In the genomic region with DNA sequence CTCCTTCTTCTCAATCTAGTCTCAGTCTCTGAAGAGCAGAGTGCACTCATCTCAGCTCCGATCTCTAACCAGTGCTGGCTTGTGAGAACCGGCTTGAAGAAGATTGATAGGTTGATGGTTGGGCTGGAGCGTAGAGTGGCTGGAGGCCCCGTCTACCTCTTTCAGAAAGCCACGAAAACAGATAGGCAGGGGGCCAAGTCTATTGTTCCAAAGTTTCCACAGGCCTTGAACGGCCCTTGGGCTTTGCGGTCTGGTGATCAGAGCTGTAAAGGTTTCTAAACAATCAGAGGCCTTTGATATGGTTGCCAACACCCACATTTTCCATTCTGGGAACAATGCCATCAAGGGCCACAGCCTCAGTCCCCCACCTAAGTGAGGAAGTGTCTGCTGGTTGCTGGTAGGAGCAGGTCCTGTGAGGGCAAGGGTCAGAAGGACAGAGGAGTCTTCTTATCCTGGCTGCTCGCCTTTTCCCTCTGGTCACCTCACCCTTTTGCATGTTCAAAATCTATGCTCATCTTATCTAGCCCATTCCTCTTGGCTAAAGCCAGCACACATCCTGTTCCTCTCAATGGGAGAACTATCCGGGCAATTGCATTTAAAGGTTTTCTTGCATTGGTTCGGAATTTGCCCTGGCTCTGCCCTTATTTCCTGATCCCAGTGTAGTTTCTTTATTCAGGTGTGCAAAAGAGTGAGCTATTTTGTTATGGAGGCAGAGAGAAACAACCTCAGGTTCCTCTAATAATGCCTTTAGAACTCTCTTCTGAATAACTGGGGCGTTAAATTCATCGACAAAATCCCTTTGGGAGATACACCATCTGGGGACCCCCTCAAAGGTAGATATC, we compare ENCODE assay signal across 8 cellular contexts.
DNase-seq lines count a peak whose midpoint lies in the region; ATAC-seq, FAIRE-seq and TF ChIP-seq lines count a peak whose summit lies in the region.

No MANE protein-coding gene starts in this region.

- ATAC-seq in HG02623 (IDR thresholded peaks at IDR 0.05; ENCODE audit: unreplicated experiment) (peak; percentile 29), upper lobe of right lung (peak; percentile 51)

- no peak for TF ChIP-seq CTCF in epithelial cell of esophagus (IDR thresholded peaks at IDR 0.05; ENCODE audit: insufficient read depth, low read depth, low read length, missing control alignments)
- TF ChIP-seq CTCF in neutrophil (IDR thresholded peaks at IDR 0.05): no peak
- TF ChIP-seq CTCF in upper lobe of right lung (IDR thresholded peaks at IDR 0.05): no peak

- peak overlapping the region; percentile 82 for H3K4me3 Mint-ChIP-seq in activated CD4-positive, alpha-beta memory T cell treated with anti-CD3 and anti-CD28 coated beads, Interleukin-2, amount 10 ng/mL, durations not matched to agents 7 days and 5 days

- CTCF ChIA-PET in activated CD4-positive, alpha-beta memory T cell treated with anti-CD3 and anti-CD28 coated beads, Interleukin-2, amount 10 ng/mL, durations not matched to agents 7 days and 5 days (lab: Charles Lee): interaction anchor here (0.6 to 4.4 kb wide), 7 partner anchors 13 to 73 kb away, joined by 3 to 20 read pairs (median 7); no protein-coding TSS in a partner anchor

- DNase-seq in GM12891 (ENCODE audit: insufficient read length, low spot score) (peak; percentile 30), NCI-H187 (lab: John Stamatoyannopoulos, UW) (peak; percentile 79 to 80), epithelial cell of esophagus (ENCODE audit: low read depth) (peak; percentile 28), upper lobe of right lung (peak; percentile 71), SHP77 (lab: John Stamatoyannopoulos, UW) (no peak)
- peak; percentile 80 for DNase-seq in activated CD4-positive, alpha-beta memory T cell treated with anti-CD3 and anti-CD28 coated beads, Interleukin-2, amount 10 ng/mL, durations not matched to agents 7 days and 5 days

- peak; percentile 57 for FAIRE-seq in GM12891 (lab: Jason Lieb, UNC)

- H3K36me3 ChIP-seq in neutrophil (no peaks in the 10 kb centered on the region), upper lobe of right lung (no peaks in the 10 kb centered on the region)

- peaks cover 71% of the 10 kb centered on the region for H3K4me1 Mint-ChIP-seq in activated CD4-positive, alpha-beta memory T cell treated with anti-CD3 and anti-CD28 coated beads, Interleukin-2, amount 10 ng/mL, durations not matched to agents 7 days and 5 days

- no peak overlapping the region for H3K4me3 ChIP-seq in epithelial cell of esophagus (ENCODE audit: low read length)
- peak overlapping the region; percentile 52 to 61 for H3K4me3 ChIP-seq in neutrophil (ENCODE audit: low read depth in 1 of 2, low read length in 1 of 2)
- no peak overlapping the region for H3K4me3 ChIP-seq in upper lobe of right lung

- no peaks in the 10 kb centered on the region for H3K27me3 Mint-ChIP-seq in activated CD4-positive, alpha-beta memory T cell treated with anti-CD3 and anti-CD28 coated beads, Interleukin-2, amount 10 ng/mL, durations not matched to agents 7 days and 5 days

- H3K36me3 Mint-ChIP-seq in activated CD4-positive, alpha-beta memory T cell treated with anti-CD3 and anti-CD28 coated beads, Interleukin-2, amount 10 ng/mL, durations not matched to agents 7 days and 5 days (ENCODE audit: low read depth): peaks cover 42% of the 10 kb centered on the region

- no peaks in the 10 kb centered on the region for H3K9me3 Mint-ChIP-seq in activated CD4-positive, alpha-beta memory T cell treated with anti-CD3 and anti-CD28 coated beads, Interleukin-2, amount 10 ng/mL, durations not matched to agents 7 days and 5 days

- intact Hi-C loops in upper lobe of right lung (cut with DNase I): no loop called here

- H3K4me1 ChIP-seq in neutrophil (ENCODE audit: control insufficient read depth in 1 of 2, insufficient read depth in 1 of 2, low read depth in 1 of 2, low read length in 1 of 2): peaks cover 46 to 48% of the 10 kb centered on the region in 2 experiments
- peaks cover 35% of the 10 kb centered on the region for H3K4me1 ChIP-seq in upper lobe of right lung

- H3K9me3 ChIP-seq in neutrophil (no peaks in the 10 kb centered on the region), upper lobe of right lung (no peaks in the 10 kb centered on the region)

- POLR2A ChIA-PET in activated CD4-positive, alpha-beta memory T cell treated with anti-CD3 and anti-CD28 coated beads, Interleukin-2, amount 10 ng/mL, durations not matched to agents 7 days and 5 days (lab: Charles Lee): interaction anchor here (1.0 to 9.7 kb wide), 14 partner anchors 10 to 1795 kb away, joined by 3 to 364 read pairs (median 6); a partner anchor contains a TSS

- H3K27ac Mint-ChIP-seq in activated CD4-positive, alpha-beta memory T cell treated with anti-CD3 and anti-CD28 coated beads, Interleukin-2, amount 10 ng/mL, durations not matched to agents 7 days and 5 days: peak overlapping the region; percentile 98

- TF ChIP-seq POLR2A in GM12891 (IDR thresholded peaks at IDR 0.05; ENCODE audit: low read depth, low read length): no peak

- no peaks in the 10 kb centered on the region for H3K27me3 ChIP-seq in neutrophil
- no peaks in the 10 kb centered on the region for H3K27me3 ChIP-seq in upper lobe of right lung

- H3K27ac ChIP-seq in neutrophil (peak overlapping the region; percentile 94), upper lobe of right lung (peak overlapping the region; percentile 94)

TF ChIP-seq in GM12891, 5 proteins besides CTCF, POLR2A, EP300 and RAD21:
- TF ChIP-seq PAX5 (IDR thresholded peaks at IDR 0.05; ENCODE audit: insufficient read depth, low read length, severe bottlenecking): no peak
- peak; percentile 52; the same call in 1 of the 2 replicates for TF ChIP-seq TAF1 (IDR thresholded peaks at IDR 0.05; ENCODE audit: low read depth, low read length)
- no peak for TF ChIP-seq POU2F2 (IDR thresholded peaks at IDR 0.05; ENCODE audit: low read depth, low read length)
- TF ChIP-seq POLR2AphosphoS5 (IDR thresholded peaks at IDR 0.05; ENCODE audit: low read depth, low read length): no peak
- TF ChIP-seq SPI1 (IDR thresholded peaks at IDR 0.05; ENCODE audit: low read depth, low read length): peak; percentile 63

Comparison
In these comparisons a context has a peak if more than half of its experiments do, and no peak if none do; other contexts are left out.
1. DNase-seq: peak in GM12891 (single experiment), NCI-H187 (2 of 2), activated CD4-positive, alpha-beta memory T cell treated with anti-CD3 and anti-CD28 coated beads, Interleukin-2, amount 10 ng/mL, durations not matched to agents 7 days and 5 days (single experiment), epithelial cell of esophagus (single experiment) and upper lobe of right lung (single experiment); none in SHP77 (0 of 2).
2. H3K4me3 ChIP-seq: peak in neutrophil (2 of 2); none in epithelial cell of esophagus (single experiment) and upper lobe of right lung (single experiment).